8 cellular contexts compared by ENCODE assay signal in genomic region chr1:47432071-47433036, GRCh38. TPM values are rescaled to one million over a fixed set of nuclear protein-coding genes. Genes with fewer than 3 reads are reported as not detected.
DNase-seq lines count a peak whose midpoint lies in the region; ATAC-seq and TF ChIP-seq lines count a peak whose summit lies in the region.

No MANE protein-coding gene starts in this region.

- H3K4me1 Mint-ChIP-seq in dendritic cell treated with granulocyte-macrophage colony-stimulating factor and Interleukin-4, amounts not matched to agents 40 ng/mL and 50 ng/mL, for 4 days (ENCODE audit: low read depth), result peaks cover 63% of the 10 kb centered on the region

- peak overlapping the region; percentile 64 for H3K4me3 Mint-ChIP-seq in dendritic cell treated with granulocyte-macrophage colony-stimulating factor and Interleukin-4, amounts not matched to agents 40 ng/mL and 50 ng/mL, for 4 days

- POLR2A ChIA-PET in AG04450 (lab: Yijun Ruan, JAX), result no interaction called here

- intact Hi-C loops in dendritic cell treated with granulocyte-macrophage colony-stimulating factor and Interleukin-4, amounts not matched to agents 40 ng/mL and 50 ng/mL, for 4 days (cut with micrococcal nuclease), result loop anchor here (1.0 to 10.0 kb wide), 2 partner anchors 98 to 278 kb away; partner anchors contain the start of gene CMPK1
- intact Hi-C loops in left lung (cut with DNase I), result loop anchor here in 1 of 2 donors (10.0 kb wide), 1 partner anchor 248 kb away; no protein-coding TSS in a partner anchor

- DNase-seq in AG04450 (ENCODE audit: low read depth, low spot score) (no peak), NCI-H128 (lab: John Stamatoyannopoulos, UW; ENCODE audit: unreplicated experiment) (peak; percentile 41), left lung (peak; percentile 69 to 77)
- peak; percentile 45 to 58 for DNase-seq in activated CD4-positive, alpha-beta T cell treated with anti-CD3 and anti-CD28 coated beads for 4 hours
- peak; percentile 45 to 56 for DNase-seq in stimulated activated CD4-positive, alpha-beta T cell treated with anti-CD3 and anti-CD28 coated beads, Interleukin-4, amount 100 ng/mL, for 4 hours

- H3K4me1 ChIP-seq in left lung, result peaks cover 17 to 49% of the 10 kb centered on the region in 2 donors

- H3K27ac ChIP-seq in AG04450 (ENCODE audit: low read depth, low read length), result peak overlapping the region; percentile 82
- H3K27ac ChIP-seq in left lung, result no peak overlapping the region

- no peaks in the 10 kb centered on the region for H3K9me3 Mint-ChIP-seq in dendritic cell treated with granulocyte-macrophage colony-stimulating factor and Interleukin-4, amounts not matched to agents 40 ng/mL and 50 ng/mL, for 4 days

- H3K36me3 ChIP-seq in left lung, result no peaks in the 10 kb centered on the region

- peak overlapping the region; percentile 87 for H3K27ac Mint-ChIP-seq in dendritic cell treated with granulocyte-macrophage colony-stimulating factor and Interleukin-4, amounts not matched to agents 40 ng/mL and 50 ng/mL, for 4 days

- peaks cover 55% of the 10 kb centered on the region for H3K36me3 Mint-ChIP-seq in dendritic cell treated with granulocyte-macrophage colony-stimulating factor and Interleukin-4, amounts not matched to agents 40 ng/mL and 50 ng/mL, for 4 days (ENCODE audit: low read depth)

- CTCF ChIA-PET in AG04450 (lab: Charles Lee), result interaction anchor here (0.6 to 9.3 kb wide), 39 partner anchors 9 to 799 kb away, joined by 3 to 255 read pairs (median 6); no protein-coding TSS in a partner anchor

- ATAC-seq in GM19043 (IDR thresholded peaks at IDR 0.05; ENCODE audit: low read depth, unreplicated experiment) (peak; percentile 43), left lung (peak; percentile 75), HG02588 (IDR thresholded peaks at IDR 0.05; ENCODE audit: unreplicated experiment) (no peak)

- no peaks in the 10 kb centered on the region; the same call in 1 of the 2 replicates for H3K9me3 ChIP-seq in AG04450 (ENCODE audit: control insufficient read depth, insufficient read depth, low read length)
- no peaks in the 10 kb centered on the region for H3K9me3 ChIP-seq in left lung

- TF ChIP-seq CTCF in AG04450 (IDR thresholded peaks at IDR 0.05; ENCODE audit: low read depth, low read length) (peak; percentile 88), left lung (IDR thresholded peaks at IDR 0.05) (peak; percentile 63 to 66)

- H3K27me3 Mint-ChIP-seq in dendritic cell treated with granulocyte-macrophage colony-stimulating factor and Interleukin-4, amounts not matched to agents 40 ng/mL and 50 ng/mL, for 4 days, result peaks cover 51% of the 10 kb centered on the region

- H3K4me3 ChIP-seq in AG04450 (ENCODE audit: low read depth, low read length) (peak overlapping the region; percentile 25), left lung (no peak overlapping the region)

- no peaks in the 10 kb centered on the region for H3K27me3 ChIP-seq in AG04450 (ENCODE audit: control insufficient read depth, insufficient read depth, low read length)
- peaks cover 18 to 83% of the 10 kb centered on the region in 2 donors for H3K27me3 ChIP-seq in left lung

RNA-seq across cellular contexts. Expression of gene FOXD2, which starts 5.5 kb away (rescaled TPM):
- 0.01 TPM in 1 of 2 replicates, not detected in the other for polyA plus RNA-seq in AG04450 (2011; rRNA removed)
- polyA minus RNA-seq in AG04450 (2011; rRNA and poly(A)+ RNA removed), result not detected in 2 replicates
- under 1 TPM; 0.34 to 0.35 TPM for total RNA-seq in left lung

RNA-seq across cellular contexts. Expression of gene FOXE3, which starts 16.3 kb away (rescaled TPM):
- not detected in 2 replicates for polyA plus RNA-seq in AG04450 (2011; rRNA removed)
- not detected in 2 replicates for polyA minus RNA-seq in AG04450 (2011; rRNA and poly(A)+ RNA removed)
- total RNA-seq in left lung, result not detected
